ENCODE assay signal across 21 cellular contexts in genomic region chr10:89588671-89589070, GRCh38. TPM values are rescaled to one million over a fixed set of nuclear protein-coding genes. Genes with fewer than 3 reads are reported as not detected.
"Had no signal": no experiment of that assay in that cellular context is flagged by ENCODE, and none has a peak within 500 bp of the region (broad histone marks: within the 10 kb centered on the region; RNA-seq: fewer than 3 reads in every experiment).

No MANE protein-coding gene starts in this region.

- H3K36me3 Mint-ChIP-seq: natural killer cell had no signal

- H3K27me3 ChIP-seq: body of pancreas, foreskin keratinocyte, right lobe of liver, SJCRH30, spleen had no signal

- H3K4me3 ChIP-seq: body of pancreas, mucosa of descending colon, right lobe of liver, SJCRH30, spleen had no signal

- H3K4me1 Mint-ChIP-seq: activated CD4-positive, alpha-beta T cell treated with anti-CD3 and anti-CD28 coated beads for 36 hours; activated naive CD4-positive, alpha-beta T cell treated with anti-CD3 and anti-CD28 coated beads, Interleukin-2, amount 50 U/mL, for 24 hours; memory B cell; natural killer cell had no signal

- H3K27ac Mint-ChIP-seq: activated CD4-positive, alpha-beta memory T cell treated with anti-CD3 and anti-CD28 coated beads, Interleukin-2, amount 10 ng/mL, durations not matched to agents 7 days and 5 days; activated CD4-positive, alpha-beta T cell treated with anti-CD3 and anti-CD28 coated beads for 36 hours; activated naive CD4-positive, alpha-beta T cell treated with anti-CD3 and anti-CD28 coated beads, Interleukin-2, amount 50 U/mL, for 24 hours; memory B cell; natural killer cell; progenitor cell of endocrine pancreas; stimulated activated naive CD8-positive, alpha-beta T cell treated with anti-CD3 and anti-CD28 coated beads, Interleukin-15, amount 100 ng/mL, for 72 hours; type B pancreatic cell had no signal

- H3K9me3 ChIP-seq: body of pancreas, mucosa of descending colon, right lobe of liver, SJCRH30, spleen had no signal

- H3K9me3 Mint-ChIP-seq: activated CD4-positive, alpha-beta memory T cell treated with anti-CD3 and anti-CD28 coated beads, Interleukin-2, amount 10 ng/mL, durations not matched to agents 7 days and 5 days; activated naive CD4-positive, alpha-beta T cell treated with anti-CD3 and anti-CD28 coated beads, Interleukin-2, amount 50 U/mL, for 24 hours; activated T-cell treated with anti-CD3 and anti-CD28 coated beads, Interleukin-2, amount 50 U/mL, for 4 hours; memory B cell; natural killer cell; stimulated activated naive CD8-positive, alpha-beta T cell treated with anti-CD3 and anti-CD28 coated beads, Interleukin-15, amount 100 ng/mL, for 72 hours; type B pancreatic cell had no signal

- H3K4me3 Mint-ChIP-seq: activated CD4-positive, alpha-beta memory T cell treated with anti-CD3 and anti-CD28 coated beads, Interleukin-2, amount 10 ng/mL, durations not matched to agents 7 days and 5 days; activated CD4-positive, alpha-beta T cell treated with anti-CD3 and anti-CD28 coated beads for 36 hours; activated naive CD4-positive, alpha-beta T cell treated with anti-CD3 and anti-CD28 coated beads, Interleukin-2, amount 50 U/mL, for 24 hours; activated T-cell treated with anti-CD3 and anti-CD28 coated beads, Interleukin-2, amount 50 U/mL, for 4 hours; memory B cell; natural killer cell; stimulated activated naive CD8-positive, alpha-beta T cell treated with anti-CD3 and anti-CD28 coated beads, Interleukin-15, amount 100 ng/mL, for 72 hours; type B pancreatic cell had no signal

- DNase-seq: activated CD4-positive, alpha-beta memory T cell treated with anti-CD3 and anti-CD28 coated beads, Interleukin-2, amount 10 ng/mL, durations not matched to agents 7 days and 5 days; activated CD4-positive, alpha-beta T cell treated with anti-CD3 and anti-CD28 coated beads for 36 hours; activated effector memory CD4-positive, alpha-beta T cell treated with Interleukin-2 at 50 U/mL for 16 hours; activated T-cell treated with anti-CD3 and anti-CD28 coated beads, Interleukin-2, amount 50 U/mL, for 4 hours; amniotic stem cell; body of pancreas; cerebellar nuclear complex; foreskin keratinocyte; left colon; mucosa of descending colon; natural killer cell; nucleus accumbens; right lobe of liver; spleen; stimulated activated naive CD8-positive, alpha-beta T cell treated with anti-CD3 and anti-CD28 coated beads, Interleukin-15, amount 100 ng/mL, for 72 hours; T-helper 2 cell had no signal

- H3K27ac ChIP-seq: body of pancreas, foreskin keratinocyte, right lobe of liver, SJCRH30, spleen had no signal

- H3K4me1 ChIP-seq: body of pancreas, foreskin keratinocyte, SJCRH30, spleen had no signal

- H3K27me3 Mint-ChIP-seq: activated CD4-positive, alpha-beta memory T cell treated with anti-CD3 and anti-CD28 coated beads, Interleukin-2, amount 10 ng/mL, durations not matched to agents 7 days and 5 days; activated CD4-positive, alpha-beta T cell treated with anti-CD3 and anti-CD28 coated beads for 36 hours; activated naive CD4-positive, alpha-beta T cell treated with anti-CD3 and anti-CD28 coated beads, Interleukin-2, amount 50 U/mL, for 24 hours; memory B cell; progenitor cell of endocrine pancreas; type B pancreatic cell had no signal

RNA-seq across cellular contexts. Expression of gene SLC16A12, which starts 53.3 kb away (rescaled TPM):
- total RNA-seq: activated CD4-positive, alpha-beta memory T cell treated with anti-CD3 and anti-CD28 coated beads, Interleukin-2, amount 10 ng/mL, durations not matched to agents 7 days and 5 days; activated CD4-positive, alpha-beta T cell treated with anti-CD3 and anti-CD28 coated beads for 36 hours; activated T-cell treated with anti-CD3 and anti-CD28 coated beads, Interleukin-2, amount 50 U/mL, for 4 hours; natural killer cell had no signal
